ENCODE assay signal across 9 cellular contexts in genomic region chr17:40167685-40168261, GRCh38. TPM values are rescaled to one million over a fixed set of nuclear protein-coding genes. Genes with fewer than 3 reads are reported as not detected.
DNase-seq lines count a peak whose midpoint lies in the region; ATAC-seq and TF ChIP-seq lines count a peak whose summit lies in the region.
"Had no signal": no experiment of that assay in that cellular context is flagged by ENCODE, and none has a peak within 500 bp of the region (broad histone marks: within the 10 kb centered on the region; RNA-seq: fewer than 3 reads in every experiment).

No MANE protein-coding gene starts in this region.

- H3K36me3 Mint-ChIP-seq in activated CD4-positive, alpha-beta T cell treated with anti-CD3 and anti-CD28 coated beads, Interleukin-2, amount 10 ng/mL, durations not matched to agents 7 days and 5 days (ENCODE audit: low read depth) = peaks cover 60% of the 10 kb centered on the region
- H3K36me3 Mint-ChIP-seq in activated naive CD8-positive, alpha-beta T cell treated with anti-CD3 and anti-CD28 coated beads, Interleukin-2, amount 10 ng/mL, durations not matched to agents 7 days and 5 days = peaks cover 29% of the 10 kb centered on the region

- peaks cover 44% of the 10 kb centered on the region for H3F3A ChIP-seq in GM23248 (ENCODE audit: insufficient read depth)

- 90% methylated on average over 3 of the region's 3 CpGs for WGBS in right lobe of liver (ENCODE audit: insufficient coverage, low coverage, low lambda C conversion rate, missing lambda C conversion rate)
- WGBS in GM23248 (ENCODE audit: low coverage in 1 of 2, low lambda C conversion rate in 2 of 2, missing lambda C conversion rate in 2 of 2), 2 experiments = 87 to 97% methylated on average over 3 of the region's 3 CpGs

- TF ChIP-seq POLR2A in right lobe of liver (IDR thresholded peaks at IDR 0.05) (no peak), GM18505 (IDR thresholded peaks at IDR 0.05; ENCODE audit: borderline replicate concordance, extremely low read depth, insufficient read depth, insufficient read length) (no peak)

- H3K9me3 ChIP-seq in right lobe of liver (no peaks in the 10 kb centered on the region), stomach smooth muscle (ENCODE audit: control insufficient read depth in 2 of 2, low read length in 2 of 2) (no peaks in the 10 kb centered on the region), GM23248 (ENCODE audit: low read depth) (no peaks in the 10 kb centered on the region)

- no peak for DNase-seq in activated CD4-positive, alpha-beta T cell treated with anti-CD3 and anti-CD28 coated beads, Interleukin-2, amount 10 ng/mL, durations not matched to agents 7 days and 5 days
- DNase-seq in activated CD4-positive, alpha-beta T cell treated with anti-CD3 and anti-CD28 coated beads, Interleukin-2, amount 50 U/mL, for 48 hours = no peak
- no peak for DNase-seq in activated naive CD8-positive, alpha-beta T cell treated with anti-CD3 and anti-CD28 coated beads, Interleukin-2, amount 10 ng/mL, durations not matched to agents 7 days and 5 days
- DNase-seq in right lobe of liver (peak in 1 of 3 donors; percentile 7), GM23248 (no peak), GOT3 (lab: John Stamatoyannopoulos, UW) (no peak)
- DNase-seq: left colon had no signal

- in situ Hi-C loops in GM23248 (cut with MboI) = no loop called here

- intact Hi-C loops in right lobe of liver (cut with DNase I) = loop anchor here in 1 of 2 donors (10.0 kb wide), 1 partner anchor 53 kb away; no protein-coding TSS in a partner anchor

- H3K27me3 ChIP-seq in right lobe of liver (no peaks in the 10 kb centered on the region), stomach smooth muscle (ENCODE audit: control insufficient read depth in 1 of 2, insufficient read depth in 2 of 2, low read length in 2 of 2) (no peaks in the 10 kb centered on the region), GM23248 (replicated peaks; ENCODE audit: insufficient read depth) (no peaks in the 10 kb centered on the region)

- H3K27ac ChIP-seq in right lobe of liver = peak overlapping the region in 2 of 3 donors; percentile 25 to 33
- H3K27ac ChIP-seq in stomach smooth muscle (ENCODE audit: low read length) = peak overlapping the region; percentile 18
- H3K27ac ChIP-seq in GM23248 = no peak overlapping the region

- H3K4me1 ChIP-seq in right lobe of liver = peaks cover 0 to 5% (median 2%) of the 10 kb centered on the region in 4 donors
- H3K4me1 ChIP-seq in stomach smooth muscle (ENCODE audit: control insufficient read depth, insufficient read depth, low read length) = peaks cover 8% of the 10 kb centered on the region
- H3K4me1 ChIP-seq in GM23248 (ENCODE audit: insufficient read depth) = no peaks in the 10 kb centered on the region

- H3K4me3 Mint-ChIP-seq in activated CD4-positive, alpha-beta T cell treated with anti-CD3 and anti-CD28 coated beads, Interleukin-2, amount 10 ng/mL, durations not matched to agents 7 days and 5 days = no peak overlapping the region
- no peak overlapping the region for H3K4me3 Mint-ChIP-seq in activated naive CD8-positive, alpha-beta T cell treated with anti-CD3 and anti-CD28 coated beads, Interleukin-2, amount 10 ng/mL, durations not matched to agents 7 days and 5 days

- H3K79me2 ChIP-seq in GM23248 (ENCODE audit: insufficient read depth) = peaks cover 33% of the 10 kb centered on the region

- no peak for ATAC-seq in activated naive CD8-positive, alpha-beta T cell treated with anti-CD3 and anti-CD28 coated beads, Interleukin-2, amount 10 ng/mL, durations not matched to agents 7 days and 5 days (ENCODE audit: low read depth)
- peak in 3 of 4 donors; percentile 14 to 20 (median 16) for ATAC-seq in right lobe of liver
- no peak for ATAC-seq in GM18505 (IDR thresholded peaks at IDR 0.05; ENCODE audit: unreplicated experiment)

- no peaks in the 10 kb centered on the region for H4K20me1 ChIP-seq in GM23248 (ENCODE audit: insufficient read depth)

- H3K36me3 ChIP-seq in right lobe of liver (peaks cover 15 to 91% (median 49%) of the 10 kb centered on the region in 4 donors), stomach smooth muscle (ENCODE audit: control insufficient read depth in 2 of 2, insufficient read depth in 2 of 2, low read length in 2 of 2) (peaks cover 55 to 59% of the 10 kb centered on the region in 2 donors), GM23248 (ENCODE audit: low read depth) (peaks cover 75% of the 10 kb centered on the region)

- H3K4me3 ChIP-seq in right lobe of liver (no peak overlapping the region), stomach smooth muscle (ENCODE audit: low read length in 2 of 2) (no peak overlapping the region), GM23248 (no peak overlapping the region)

- H2AFZ ChIP-seq in GM23248 = no peak overlapping the region

- H3K4me2 ChIP-seq in GM23248 (ENCODE audit: unreplicated experiment) = no peak overlapping the region

- no peaks in the 10 kb centered on the region for H3K27me3 Mint-ChIP-seq in activated CD4-positive, alpha-beta T cell treated with anti-CD3 and anti-CD28 coated beads, Interleukin-2, amount 10 ng/mL, durations not matched to agents 7 days and 5 days
- no peaks in the 10 kb centered on the region for H3K27me3 Mint-ChIP-seq in activated naive CD8-positive, alpha-beta T cell treated with anti-CD3 and anti-CD28 coated beads, Interleukin-2, amount 10 ng/mL, durations not matched to agents 7 days and 5 days

- CTCF ChIA-PET in activated CD4-positive, alpha-beta T cell treated with anti-CD3 and anti-CD28 coated beads, Interleukin-2, amount 10 ng/mL, durations not matched to agents 7 days and 5 days (lab: Charles Lee) = interaction anchor here (0.8 to 3.8 kb wide), 15 partner anchors 8 to 146 kb away, joined by 3 to 28 read pairs (median 4); partner anchors contain the start of genes CASC3 and RAPGEFL1

- H3K27ac Mint-ChIP-seq in activated CD4-positive, alpha-beta T cell treated with anti-CD3 and anti-CD28 coated beads, Interleukin-2, amount 10 ng/mL, durations not matched to agents 7 days and 5 days = peak overlapping the region; percentile 57
- peak overlapping the region; percentile 57 for H3K27ac Mint-ChIP-seq in activated naive CD8-positive, alpha-beta T cell treated with anti-CD3 and anti-CD28 coated beads, Interleukin-2, amount 10 ng/mL, durations not matched to agents 7 days and 5 days

- no peak overlapping the region for H3K9ac ChIP-seq in stomach smooth muscle (ENCODE audit: low read length in 2 of 2)
- H3K9ac ChIP-seq in GM23248 = no peak overlapping the region

- no peaks in the 10 kb centered on the region for H3K9me3 Mint-ChIP-seq in activated CD4-positive, alpha-beta T cell treated with anti-CD3 and anti-CD28 coated beads, Interleukin-2, amount 10 ng/mL, durations not matched to agents 7 days and 5 days
- no peaks in the 10 kb centered on the region for H3K9me3 Mint-ChIP-seq in activated naive CD8-positive, alpha-beta T cell treated with anti-CD3 and anti-CD28 coated beads, Interleukin-2, amount 10 ng/mL, durations not matched to agents 7 days and 5 days

- no peaks in the 10 kb centered on the region for H3K9me2 ChIP-seq in GM23248 (ENCODE audit: insufficient read depth)

- no peak for TF ChIP-seq CTCF in right lobe of liver (IDR thresholded peaks at IDR 0.05)

- H3K4me1 Mint-ChIP-seq in activated CD4-positive, alpha-beta T cell treated with anti-CD3 and anti-CD28 coated beads, Interleukin-2, amount 10 ng/mL, durations not matched to agents 7 days and 5 days = peaks cover 6% of the 10 kb centered on the region
- H3K4me1 Mint-ChIP-seq in activated naive CD8-positive, alpha-beta T cell treated with anti-CD3 and anti-CD28 coated beads, Interleukin-2, amount 10 ng/mL, durations not matched to agents 7 days and 5 days = peaks cover 10% of the 10 kb centered on the region

- POLR2A ChIA-PET in activated CD4-positive, alpha-beta T cell treated with anti-CD3 and anti-CD28 coated beads, Interleukin-2, amount 10 ng/mL, durations not matched to agents 7 days and 5 days (lab: Charles Lee) = interaction anchor here (1.0 to 1.6 kb wide), 2 partner anchors 12 to 55 kb away, joined by 4 to 7 read pairs; no protein-coding TSS in a partner anchor
- POLR2A ChIA-PET in activated naive CD8-positive, alpha-beta T cell treated with anti-CD3 and anti-CD28 coated beads, Interleukin-2, amount 10 ng/mL, durations not matched to agents 7 days and 5 days (lab: Charles Lee) = interaction anchor here (0.7 to 1.7 kb wide), 3 partner anchors 44 to 187 kb away, joined by 3 to 18 read pairs (median 4); partner anchors contain the start of gene PSMD3

RNA-seq across cellular contexts. Expression of gene RAPGEFL1, which starts 9.5 kb away (rescaled TPM):
- total RNA-seq in activated CD4-positive, alpha-beta T cell treated with anti-CD3 and anti-CD28 coated beads, Interleukin-2, amount 10 ng/mL, durations not matched to agents 7 days and 5 days = 1 to 10 TPM; 4.0 to 5.1 TPM
- 1 to 10 TPM; 4.9 to 5.4 TPM for total RNA-seq in activated naive CD8-positive, alpha-beta T cell treated with anti-CD3 and anti-CD28 coated beads, Interleukin-2, amount 10 ng/mL, durations not matched to agents 7 days and 5 days
- 10 to 100 TPM in 1 of 6 experiments, 1 to 10 TPM in 5; 1.4 to 16.5 (median 4.4) TPM for total RNA-seq in right lobe of liver
- 0.51 and 0.76 TPM in 2 replicates for total RNA-seq in GM23248 (2014; rRNA removed; shearing (Covaris generic))
- 0.77 and 0.96 TPM in 2 replicates for polyA plus RNA-seq in GM23248 (2016; fragmentation: Nextera tagmentation; extraction: Ambion mirVana)

RNA-seq across cellular contexts. Expression of gene CASC3, which starts 27.4 kb away (rescaled TPM):
- total RNA-seq in activated CD4-positive, alpha-beta T cell treated with anti-CD3 and anti-CD28 coated beads, Interleukin-2, amount 10 ng/mL, durations not matched to agents 7 days and 5 days = 10 to 100 TPM; 84.8 to 89.2 TPM
- total RNA-seq in activated naive CD8-positive, alpha-beta T cell treated with anti-CD3 and anti-CD28 coated beads, Interleukin-2, amount 10 ng/mL, durations not matched to agents 7 days and 5 days = 100 to 1,000 TPM; 100 to 101 TPM
- 10 to 100 TPM; 19.6 to 31.5 (median 25.9) TPM for total RNA-seq in right lobe of liver
- 28.7 and 49.3 TPM in 2 replicates for total RNA-seq in GM23248 (2014; rRNA removed; shearing (Covaris generic))
- polyA plus RNA-seq in GM23248 (2016; fragmentation: Nextera tagmentation; extraction: Ambion mirVana) = 37.1 and 39.1 TPM in 2 replicates

RNA-seq across cellular contexts. Expression of gene MSL1, which starts 46.0 kb away (rescaled TPM):
- total RNA-seq in activated CD4-positive, alpha-beta T cell treated with anti-CD3 and anti-CD28 coated beads, Interleukin-2, amount 10 ng/mL, durations not matched to agents 7 days and 5 days = 10 to 100 TPM; 95.4 to 97.1 TPM
- 100 to 1,000 TPM; 107 to 110 TPM for total RNA-seq in activated naive CD8-positive, alpha-beta T cell treated with anti-CD3 and anti-CD28 coated beads, Interleukin-2, amount 10 ng/mL, durations not matched to agents 7 days and 5 days
- total RNA-seq in right lobe of liver = 10 to 100 TPM; 31.1 to 43.8 (median 36.0) TPM
- total RNA-seq in GM23248 (2014; rRNA removed; shearing (Covaris generic)) = 45.3 and 76.1 TPM in 2 replicates
- 8.9 and 9.0 TPM in 2 replicates for polyA plus RNA-seq in GM23248 (2016; fragmentation: Nextera tagmentation; extraction: Ambion mirVana)

RNA-seq across cellular contexts. Expression of gene WIPF2, which starts 51.3 kb away (rescaled TPM):
- 10 to 100 TPM; 23.7 to 26.7 TPM for total RNA-seq in activated CD4-positive, alpha-beta T cell treated with anti-CD3 and anti-CD28 coated beads, Interleukin-2, amount 10 ng/mL, durations not matched to agents 7 days and 5 days
- 10 to 100 TPM; 27.7 to 28.5 TPM for total RNA-seq in activated naive CD8-positive, alpha-beta T cell treated with anti-CD3 and anti-CD28 coated beads, Interleukin-2, amount 10 ng/mL, durations not matched to agents 7 days and 5 days
- 10 to 100 TPM in 2 of 6 experiments, 1 to 10 TPM in 4; 7.0 to 12.1 (median 9.0) TPM for total RNA-seq in right lobe of liver
- 5.9 and 6.2 TPM in 2 replicates for total RNA-seq in GM23248 (2014; rRNA removed; shearing (Covaris generic))
- 20.5 and 21.5 TPM in 2 replicates for polyA plus RNA-seq in GM23248 (2016; fragmentation: Nextera tagmentation; extraction: Ambion mirVana)

Comparison
In these comparisons a context has a peak if more than half of its experiments do, and no peak if none do; other contexts are left out.
1. ATAC-seq: peak in right lobe of liver (3 of 4); none in activated naive CD8-positive, alpha-beta T cell treated with anti-CD3 and anti-CD28 coated beads, Interleukin-2, amount 10 ng/mL, durations not matched to agents 7 days and 5 days (single experiment) and GM18505 (single experiment).